15 cellular contexts compared by ENCODE assay signal in genomic region chr3:30684361-30684760, GRCh38.
DNase-seq lines count a peak whose midpoint lies in the region; ATAC-seq and TF ChIP-seq lines count a peak whose summit lies in the region.
"Had no signal": no experiment of that assay in that cellular context is flagged by ENCODE, and none has a peak within 500 bp of the region (broad histone marks: within the 10 kb centered on the region; RNA-seq: fewer than 3 reads in every experiment).

No MANE protein-coding gene starts in this region.

- peaks cover 56% of the 10 kb centered on the region for H3K36me3 ChIP-seq in mammary epithelial cell (ENCODE audit: insufficient read depth, low read length)
- H3K36me3 ChIP-seq in tibial nerve: peaks cover 0 to 19% (median 0%) of the 10 kb centered on the region in 3 donors

- ATAC-seq in activated CD8-positive, alpha-beta T cell treated with anti-CD3 and anti-CD28 coated beads for 36 hours: no peak
- ATAC-seq in memory B cell (ENCODE audit: low read depth): no peak
- no peak for ATAC-seq in GM21528 (IDR thresholded peaks at IDR 0.05; ENCODE audit: low FRiP score, unreplicated experiment)
- ATAC-seq: HCT116 had no signal

- H3K4me3 Mint-ChIP-seq in MCF 10A (ENCODE audit: unreplicated experiment): no peak overlapping the region
- H3K4me3 Mint-ChIP-seq in activated CD8-positive, alpha-beta T cell treated with anti-CD3 and anti-CD28 coated beads for 36 hours: no peak overlapping the region
- no peak overlapping the region for H3K4me3 Mint-ChIP-seq in memory B cell

- H3K4me1 Mint-ChIP-seq in MCF 10A (ENCODE audit: insufficient read depth, unreplicated experiment): peaks cover 50% of the 10 kb centered on the region
- peaks cover 90% of the 10 kb centered on the region for H3K4me1 Mint-ChIP-seq in activated CD8-positive, alpha-beta T cell treated with anti-CD3 and anti-CD28 coated beads for 36 hours (ENCODE audit: low read depth)
- peaks cover 45% of the 10 kb centered on the region for H3K4me1 Mint-ChIP-seq in memory B cell

- dilution Hi-C loops in mammary epithelial cell (cut with HindIII; ENCODE audit: low sequenced_read_pairs): no loop called here

- DNase-seq in MCF 10A (ENCODE audit: unreplicated experiment) (no peak), mammary epithelial cell (no peak), memory B cell (ENCODE audit: low spot score in 2 of 2) (no peak), tibial nerve (ENCODE audit: low spot score in 2 of 2) (no peak), SIG-M5 treated with dmso at 0.1 percent for 504 hours (lab: John Stamatoyannopoulos, UW; ENCODE audit: unreplicated experiment) (no peak)
- no peak for DNase-seq in activated CD8-positive, alpha-beta T cell treated with anti-CD3 and anti-CD28 coated beads for 36 hours
- DNase-seq in activated effector memory CD4-positive, alpha-beta T cell treated with Interleukin-2 at 50 U/mL for 16 hours: no peak
- DNase-seq: amniotic stem cell; foreskin fibroblast; NCI-H2081 treated with DMSO at 0.1 percent for 48 hours; NCI-H526 treated with DMSO at 0.1 percent for 48 hours; OCI-M1; stimulated activated CD4-positive, alpha-beta T cell treated with anti-CD3 and anti-CD28 coated beads, Interleukin-2, amount 100 ng/mL, for 48 hours had no signal

- peak overlapping the region; percentile 11 for H3K27ac Mint-ChIP-seq in MCF 10A (ENCODE audit: low read depth, unreplicated experiment)
- H3K27ac Mint-ChIP-seq in activated CD8-positive, alpha-beta T cell treated with anti-CD3 and anti-CD28 coated beads for 36 hours: peak overlapping the region; percentile 84
- H3K27ac Mint-ChIP-seq in memory B cell: peak overlapping the region; percentile 81

- H4K20me1 ChIP-seq in mammary epithelial cell (ENCODE audit: insufficient read depth, low read length): no peaks in the 10 kb centered on the region

- CTCF ChIA-PET in MCF 10A (lab: Yijun Ruan, JAX): interaction anchor here (1.1 to 1.3 kb wide), 2 partner anchors 9 to 10 kb away, joined by 5 read pairs; no protein-coding TSS in a partner anchor
- CTCF ChIA-PET in mammary epithelial cell (lab: Charles Lee; ENCODE audit: low non-redundant PET): no interaction called here
- CTCF ChIA-PET in activated CD8-positive, alpha-beta T cell treated with anti-CD3 and anti-CD28 coated beads for 36 hours (lab: Charles Lee): interaction anchor here (5.9 kb wide), 1 partner anchor 11 kb away, joined by 40 read pairs; no protein-coding TSS in a partner anchor

- peaks cover 95% of the 10 kb centered on the region for H3K79me2 ChIP-seq in mammary epithelial cell (ENCODE audit: insufficient read depth, low read length)

- no peak for TF ChIP-seq CTCF in MCF 10A (IDR thresholded peaks at IDR 0.05; ENCODE audit: unreplicated experiment)
- no peak for TF ChIP-seq CTCF in mammary epithelial cell (conservative IDR thresholded peaks at IDR 0.05 in 1 of 2, IDR thresholded peaks at IDR 0.05 in 1 of 2; ENCODE audit: extremely low read depth in 1 of 2, insufficient read depth in 1 of 2, low read depth in 1 of 2, low read length in 2 of 2)
- TF ChIP-seq CTCF in activated CD8-positive, alpha-beta T cell treated with anti-CD3 and anti-CD28 coated beads for 36 hours (IDR thresholded peaks at IDR 0.05): no peak
- no peak for TF ChIP-seq CTCF in tibial nerve (IDR thresholded peaks at IDR 0.05)

- H3K27ac ChIP-seq in mammary epithelial cell (ENCODE audit: insufficient read depth, low read depth, low read length) (no peak overlapping the region), tibial nerve (peak overlapping the region in 3 of 4 donors; percentile 32 to 93 (median 90))

- no peak overlapping the region for H3K9ac ChIP-seq in mammary epithelial cell (ENCODE audit: insufficient read depth, low read length)

- no peak overlapping the region for H2AFZ ChIP-seq in mammary epithelial cell (ENCODE audit: low read depth, low read length)

- H3K9me3 Mint-ChIP-seq in MCF 10A (ENCODE audit: unreplicated experiment): no peaks in the 10 kb centered on the region
- no peaks in the 10 kb centered on the region for H3K9me3 Mint-ChIP-seq in activated CD8-positive, alpha-beta T cell treated with anti-CD3 and anti-CD28 coated beads for 36 hours
- no peaks in the 10 kb centered on the region for H3K9me3 Mint-ChIP-seq in memory B cell

- H3K9me3 ChIP-seq in mammary epithelial cell (replicated peaks; ENCODE audit: insufficient read depth, low read length) (no peaks in the 10 kb centered on the region), tibial nerve (no peaks in the 10 kb centered on the region)

- peaks cover 39% of the 10 kb centered on the region for H3K4me1 ChIP-seq in mammary epithelial cell (ENCODE audit: insufficient read depth, low read length)
- peaks cover 9 to 100% (median 87%) of the 10 kb centered on the region in 4 donors for H3K4me1 ChIP-seq in tibial nerve

- in situ Hi-C loops in mammary epithelial cell (cut with MboI; ENCODE audit: low sequenced_read_pairs in 2 of 2): loop anchor here in 1 of 2 donors (25.0 kb wide), 1 partner anchor 572 kb away; no protein-coding TSS in a partner anchor

- TF ChIP-seq EP300 in tibial nerve (IDR thresholded peaks at IDR 0.05): no peak

- H3K36me3 Mint-ChIP-seq in MCF 10A (ENCODE audit: insufficient read depth, unreplicated experiment) (peaks cover 98% of the 10 kb centered on the region), memory B cell (peaks cover 38% of the 10 kb centered on the region)
- peaks cover 90% of the 10 kb centered on the region for H3K36me3 Mint-ChIP-seq in activated CD8-positive, alpha-beta T cell treated with anti-CD3 and anti-CD28 coated beads for 36 hours (ENCODE audit: low read depth)

- H3K4me3 ChIP-seq in mammary epithelial cell (replicated peaks in 1 of 3; ENCODE audit: insufficient read depth in 1 of 3, low read depth in 2 of 3, low read length in 3 of 3): no peak overlapping the region
- H3K4me3 ChIP-seq in tibial nerve: no peak overlapping the region

- POLR2A ChIA-PET in MCF 10A (lab: Yijun Ruan, JAX): no interaction called here
- POLR2A ChIA-PET in activated CD8-positive, alpha-beta T cell treated with anti-CD3 and anti-CD28 coated beads for 36 hours (lab: Charles Lee): interaction anchor here (0.6 to 1.3 kb wide), 3 partner anchors 26 to 429 kb away, joined by 3 read pairs; no protein-coding TSS in a partner anchor

- no TSS peak for BruUV-seq in MCF 10A (replicated peaks; lab: Mats Ljungman, UMichigan)
- BruUV-seq in mammary epithelial cell (replicated peaks; lab: Mats Ljungman, UMichigan): no TSS peak

- 98% methylated on average over 3 of the region's 3 CpGs for WGBS in mammary epithelial cell (ENCODE audit: low coverage, missing lambda C conversion rate)
- 47 to 48% methylated on average over 3 of the region's 3 CpGs for WGBS in tibial nerve, 2 donors

- H3K27me3 Mint-ChIP-seq in MCF 10A (ENCODE audit: insufficient read depth, unreplicated experiment) (no peaks in the 10 kb centered on the region), memory B cell (no peaks in the 10 kb centered on the region)
- no peaks in the 10 kb centered on the region for H3K27me3 Mint-ChIP-seq in activated CD8-positive, alpha-beta T cell treated with anti-CD3 and anti-CD28 coated beads for 36 hours

- no peak overlapping the region for H3K4me2 ChIP-seq in mammary epithelial cell (ENCODE audit: insufficient read depth, low read depth, low read length)

- TF ChIP-seq POLR2A in tibial nerve (IDR thresholded peaks at IDR 0.05): no peak

- intact Hi-C loops in MCF 10A (cut with micrococcal nuclease) (no loop called here), mammary epithelial cell (cut with micrococcal nuclease) (no loop called here)
- intact Hi-C loops in activated CD8-positive, alpha-beta T cell treated with anti-CD3 and anti-CD28 coated beads for 36 hours (cut with micrococcal nuclease): no loop called here

- H3K27me3 ChIP-seq in mammary epithelial cell (ENCODE audit: insufficient read depth, low read length): no peaks in the 10 kb centered on the region
- no peaks in the 10 kb centered on the region for H3K27me3 ChIP-seq in tibial nerve

Comparison
In these comparisons a context has a peak if more than half of its experiments do, and no peak if none do; other contexts are left out.
1. H3K27ac Mint-ChIP-seq: peak in every context shown above with its lines; median percentile 84 in activated CD8-positive, alpha-beta T cell treated with anti-CD3 and anti-CD28 coated beads for 36 hours; 81 in memory B cell; 11 in MCF 10A.